In genomic region chr16:28167221-28167620, GRCh38 we compare ENCODE assay signal across 1 cellular context.
TF ChIP-seq lines count a peak whose summit lies in the region.

No MANE protein-coding gene starts in this region.

TF ChIP-seq in HepG2, 621 proteins besides CTCF, POLR2A, EP300 and RAD21 (continued from another document):
- TF ChIP-seq ZBTB33 (CRISPR knock-in tag; IDR thresholded peaks at IDR 0.05): no peak
- no peak for TF ChIP-seq RBFOX2 (IDR thresholded peaks at IDR 0.05; ENCODE audit: low read depth, low read length)
- no peak for TF ChIP-seq SP140L (CRISPR knock-in tag; IDR thresholded peaks at IDR 0.05; ENCODE audit: borderline replicate concordance)
- no peak for TF ChIP-seq ZNF468 (CRISPR knock-in tag; IDR thresholded peaks at IDR 0.05)
- no peak for TF ChIP-seq ZNF337 (CRISPR knock-in tag; IDR thresholded peaks at IDR 0.05; ENCODE audit: borderline replicate concordance, low read depth)
- TF ChIP-seq MATR3 (CRISPR knock-in tag; IDR thresholded peaks at IDR 0.05): no peak
- no peak for TF ChIP-seq HES4 (CRISPR knock-in tag; IDR thresholded peaks at IDR 0.05; ENCODE audit: borderline replicate concordance)
- no peak for TF ChIP-seq RAD51 (IDR thresholded peaks at IDR 0.05; ENCODE audit: borderline replicate concordance)
- TF ChIP-seq ZHX1 (CRISPR knock-in tag; IDR thresholded peaks at IDR 0.05; ENCODE audit: low read depth): no peak
- no peak for TF ChIP-seq PHF8 (CRISPR knock-in tag; IDR thresholded peaks at IDR 0.05)
